2 cellular contexts compared by ENCODE assay signal in the genomic region with DNA sequence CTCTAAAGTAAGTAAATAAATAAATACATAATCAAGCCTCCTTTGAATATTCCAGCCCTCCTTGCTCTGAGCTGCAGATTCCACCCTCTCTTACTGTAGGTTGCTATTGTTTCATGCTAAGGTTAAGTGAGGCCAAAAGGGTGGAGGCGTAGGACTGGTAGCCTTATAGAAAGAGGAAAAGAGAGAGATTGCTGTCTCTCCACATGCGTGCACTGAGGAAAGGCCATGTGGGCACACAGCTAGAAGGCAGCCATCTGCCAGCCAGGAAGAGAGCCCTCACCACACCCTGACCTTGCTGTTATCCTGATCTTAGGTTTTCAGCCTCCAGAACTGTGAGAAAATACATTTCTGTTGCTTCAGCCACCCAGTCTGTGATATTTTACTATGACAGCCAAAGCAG.
TF ChIP-seq lines count a peak whose summit lies in the region.

No MANE protein-coding gene starts in this region.

TF ChIP-seq in IMR-90, 13 proteins besides CTCF, POLR2A, EP300 and RAD21:
- TF ChIP-seq MAFK (IDR thresholded peaks at IDR 0.05; ENCODE audit: low read depth, low read length) (no peak), SMC3 (IDR thresholded peaks at IDR 0.05; ENCODE audit: low read depth, low read length) (no peak), USF2 (IDR thresholded peaks at IDR 0.05; ENCODE audit: low read depth, low read length) (no peak), ELK1 (IDR thresholded peaks at IDR 0.05; ENCODE audit: borderline replicate concordance, low read depth, low read length) (no peak), CHD1 (IDR thresholded peaks at IDR 0.05; ENCODE audit: low read depth, low read length) (no peak), NFE2L2 (IDR thresholded peaks at IDR 0.05; ENCODE audit: low read depth, low read length) (no peak), RCOR1 (IDR thresholded peaks at IDR 0.05; ENCODE audit: insufficient replicate concordance, low read length) (no peak), CEBPB (IDR thresholded peaks at IDR 0.05; ENCODE audit: low read depth, low read length) (no peak), MXI1 (IDR thresholded peaks at IDR 0.05; ENCODE audit: borderline replicate concordance, low read depth, low read length) (no peak), RFX5 (IDR thresholded peaks at IDR 0.05; ENCODE audit: low read depth, low read length) (no peak), FOS (IDR thresholded peaks at IDR 0.05; ENCODE audit: low read depth, low read length) (no peak), MAZ (IDR thresholded peaks at IDR 0.05; ENCODE audit: borderline replicate concordance, low read depth, low read length) (no peak), BHLHE40 (IDR thresholded peaks at IDR 0.05; ENCODE audit: low read depth, low read length) (no peak)

TF ChIP-seq in K562, 482 proteins besides CTCF, POLR2A, EP300 and RAD21:
- TF ChIP-seq ETS2 (tag; IDR thresholded peaks at IDR 0.05; ENCODE audit: borderline replicate concordance, poor library complexity, severe bottlenecking) = no peak
- no peak for TF ChIP-seq ZNF609 (CRISPR knock-in tag; IDR thresholded peaks at IDR 0.05; ENCODE audit: borderline replicate concordance)
- TF ChIP-seq RCOR1 (IDR thresholded peaks at IDR 0.05; ENCODE audit: borderline replicate concordance in 1 of 2, low read depth in 2 of 2, low read length in 2 of 2) = no peak
- no peak for TF ChIP-seq ZNF431 (CRISPR knock-in tag; IDR thresholded peaks at IDR 0.05)
- no peak for TF ChIP-seq DACH1 (IDR thresholded peaks at IDR 0.05; ENCODE audit: partially characterized antibody)
- no peak for TF ChIP-seq MAZ (CRISPR knock-in tag; conservative IDR thresholded peaks at IDR 0.05 in 1 of 2, IDR thresholded peaks at IDR 0.05 in 1 of 2)
- TF ChIP-seq, protein P1, sequence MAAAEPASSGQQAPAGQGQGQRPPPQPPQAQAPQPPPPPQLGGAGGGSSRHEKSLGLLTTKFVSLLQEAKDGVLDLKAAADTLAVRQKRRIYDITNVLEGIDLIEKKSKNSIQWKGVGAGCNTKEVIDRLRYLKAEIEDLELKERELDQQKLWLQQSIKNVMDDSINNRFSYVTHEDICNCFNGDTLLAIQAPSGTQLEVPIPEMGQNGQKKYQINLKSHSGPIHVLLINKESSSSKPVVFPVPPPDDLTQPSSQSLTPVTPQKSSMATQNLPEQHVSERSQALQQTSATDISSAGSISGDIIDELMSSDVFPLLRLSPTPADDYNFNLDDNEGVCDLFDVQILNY (CRISPR knock-in tag; IDR thresholded peaks at IDR 0.05) = no peak
- TF ChIP-seq EWSR1 (IDR thresholded peaks at IDR 0.05; ENCODE audit: borderline replicate concordance, low read depth, partially characterized antibody) = no peak
- no peak for TF ChIP-seq NFATC3 (IDR thresholded peaks at IDR 0.05)
- no peak for TF ChIP-seq HDAC2 (IDR thresholded peaks at IDR 0.05)
- TF ChIP-seq TCF7 (IDR thresholded peaks at IDR 0.05; ENCODE audit: borderline replicate concordance) = no peak
- TF ChIP-seq HDAC8 (tag; IDR thresholded peaks at IDR 0.05) = no peak
- TF ChIP-seq POLR2G (IDR thresholded peaks at IDR 0.05; ENCODE audit: low read depth, low read length) = no peak
- TF ChIP-seq EHMT2 (IDR thresholded peaks at IDR 0.05) = no peak
- no peak for TF ChIP-seq CHCHD3 (CRISPR knock-in tag; IDR thresholded peaks at IDR 0.05)
- TF ChIP-seq, protein P2, sequence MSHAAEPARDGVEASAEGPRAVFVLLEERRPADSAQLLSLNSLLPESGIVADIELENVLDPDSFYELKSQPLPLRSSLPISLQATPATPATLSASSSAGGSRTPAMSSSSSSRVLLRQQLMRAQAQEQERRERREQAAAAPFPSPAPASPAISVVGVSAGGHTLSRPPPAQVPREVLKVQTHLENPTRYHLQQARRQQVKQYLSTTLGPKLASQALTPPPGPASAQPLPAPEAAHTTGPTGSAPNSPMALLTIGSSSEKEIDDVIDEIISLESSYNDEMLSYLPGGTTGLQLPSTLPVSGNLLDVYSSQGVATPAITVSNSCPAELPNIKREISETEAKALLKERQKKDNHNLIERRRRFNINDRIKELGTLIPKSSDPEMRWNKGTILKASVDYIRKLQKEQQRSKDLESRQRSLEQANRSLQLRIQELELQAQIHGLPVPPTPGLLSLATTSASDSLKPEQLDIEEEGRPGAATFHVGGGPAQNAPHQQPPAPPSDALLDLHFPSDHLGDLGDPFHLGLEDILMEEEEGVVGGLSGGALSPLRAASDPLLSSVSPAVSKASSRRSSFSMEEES (CRISPR knock-in tag; IDR thresholded peaks at IDR 0.05) = no peak
